In genomic region chr16:1884155-1884760, GRCh38 we compare ENCODE assay signal across 1 cellular context.
TF ChIP-seq lines count a peak whose summit lies in the region.

No MANE protein-coding gene starts in this region.

TF ChIP-seq in WTC11, 78 proteins besides CTCF, POLR2A, EP300 and RAD21:
- no peak for TF ChIP-seq NR3C1 (CRISPR knock-in tag; conservative IDR thresholded peaks at IDR 0.05; ENCODE audit: low read depth)
- no peak for TF ChIP-seq GTF2I (CRISPR knock-in tag; conservative IDR thresholded peaks at IDR 0.05)
- TF ChIP-seq ZNF317 (CRISPR knock-in tag; IDR thresholded peaks at IDR 0.05; ENCODE audit: borderline replicate concordance, low read depth) = no peak
- TF ChIP-seq IRF2 (CRISPR knock-in tag; IDR thresholded peaks at IDR 0.05; ENCODE audit: borderline replicate concordance, low read depth) = no peak
